In genomic region chr4:84582302-84582987, GRCh38 we compare ENCODE assay signal across 8 cellular contexts. TPM values are rescaled to one million over a fixed set of nuclear protein-coding genes. Genes with fewer than 3 reads are reported as not detected.
A peak's percentile ranks its signal among the peaks of the same experiment; 100 is the strongest.
DNase-seq lines count a peak whose midpoint lies in the region; ATAC-seq and TF ChIP-seq lines count a peak whose summit lies in the region.

No MANE protein-coding gene starts in this region.

- intact Hi-C loops in CD14-positive monocyte (cut with micrococcal nuclease): loop anchor here in 1 of 2 donors (5.0 kb wide), 1 partner anchor 100 kb away; no protein-coding TSS in a partner anchor

- peaks cover 0 to 27% of the 10 kb centered on the region in 2 donors for H3K36me3 Mint-ChIP-seq in CD14-positive monocyte

- no peak overlapping the region for H3K27ac ChIP-seq in OCI-LY1 (ENCODE audit: low read depth, low read length, poor library complexity, severe bottlenecking)
- peak overlapping the region; percentile 94 for H3K27ac ChIP-seq in mucosa of rectum (ENCODE audit: low read depth in 2 of 2, low read length in 2 of 2)

- H3K4me1 Mint-ChIP-seq in CD14-positive monocyte: peaks cover 22% of the 10 kb centered on the region

- H3K4me3 ChIP-seq in OCI-LY1 (ENCODE audit: low read depth, low read length, poor library complexity, severe bottlenecking): peak overlapping the region; percentile 61
- H3K4me3 ChIP-seq in mucosa of rectum (ENCODE audit: low read length in 2 of 2): peak overlapping the region; percentile 88 to 89

- TF ChIP-seq CTCF in CD14-positive monocyte (IDR thresholded peaks at IDR 0.05): no peak
- no peak for TF ChIP-seq CTCF in OCI-LY1 (IDR thresholded peaks at IDR 0.05; ENCODE audit: low read length)

- TF ChIP-seq POLR2A in erythroblast (IDR thresholded peaks at IDR 0.05; ENCODE audit: low read length): no peak

- H3K4me2 ChIP-seq in OCI-LY1 (ENCODE audit: low read length): peak overlapping the region; percentile 61

- H3F3A ChIP-seq in OCI-LY1 (ENCODE audit: insufficient read depth, low read length): no peaks in the 10 kb centered on the region

- no peak overlapping the region for H2AFZ ChIP-seq in OCI-LY1 (ENCODE audit: low read length)

- H3K9me2 ChIP-seq in OCI-LY1 (ENCODE audit: low read depth, low read length): no peaks in the 10 kb centered on the region

- H3K9me3 Mint-ChIP-seq in CD14-positive monocyte: peaks cover 0 to 10% (median 6%) of the 10 kb centered on the region in 7 donors

- H3K9ac ChIP-seq in OCI-LY1 (ENCODE audit: low read length): no peak overlapping the region
- H3K9ac ChIP-seq in mucosa of rectum (ENCODE audit: low read depth in 1 of 2, low read length in 2 of 2): peak overlapping the region; percentile 37 to 95

- H3K4me1 ChIP-seq in OCI-LY1 (ENCODE audit: insufficient read depth, low read length, severe bottlenecking): peaks cover 10% of the 10 kb centered on the region
- peaks cover 0 to 12% of the 10 kb centered on the region in 2 donors for H3K4me1 ChIP-seq in mucosa of rectum (ENCODE audit: control insufficient read depth in 2 of 2, insufficient read depth in 2 of 2, low read length in 2 of 2)

- ATAC-seq in GM21360 (IDR thresholded peaks at IDR 0.05; ENCODE audit: unreplicated experiment): peak; percentile 77

- no peaks in the 10 kb centered on the region for H3K79me2 ChIP-seq in OCI-LY1 (ENCODE audit: insufficient read depth, low read length)

- H3K27me3 Mint-ChIP-seq in CD14-positive monocyte (ENCODE audit: low read depth in 3 of 3): peaks cover 25 to 51% (median 45%) of the 10 kb centered on the region in 3 donors

- peak overlapping the region in 6 of 7 donors; percentile 41 to 80 (median 52) for H3K27ac Mint-ChIP-seq in CD14-positive monocyte

- DNase-seq in CD14-positive monocyte (ENCODE audit: low spot score) (peak; percentile 79), HT1080 (ENCODE audit: low read depth) (peak; percentile 39), activated T-cell treated with anti-CD3 and anti-CD28 coated beads for 48 hours (ENCODE audit: low read depth) (peak; percentile 75), erythroblast (lab: John Stamatoyannopoulos, UW) (peak; percentile 82 to 93)
- DNase-seq in stimulated activated CD8-positive, alpha-beta memory T cell treated with anti-CD3 and anti-CD28 coated beads, Interleukin-4, amount 100 ng/mL, for 24 hours (ENCODE audit: low read depth): peak; percentile 79

- no peaks in the 10 kb centered on the region for H4K20me1 ChIP-seq in OCI-LY1 (ENCODE audit: insufficient read depth, low read length)

- H3K9me3 ChIP-seq in OCI-LY1 (ENCODE audit: low read length) (no peaks in the 10 kb centered on the region), mucosa of rectum (ENCODE audit: control insufficient read depth in 2 of 2, low read length in 2 of 2) (no peaks in the 10 kb centered on the region)

- H3K4me3 Mint-ChIP-seq in CD14-positive monocyte: peak overlapping the region; percentile 82 to 90

- H3K36me3 ChIP-seq in OCI-LY1 (ENCODE audit: insufficient read depth, low read length) (no peaks in the 10 kb centered on the region), mucosa of rectum (ENCODE audit: control insufficient read depth in 2 of 2, insufficient read depth in 2 of 2, low read length in 2 of 2) (no peaks in the 10 kb centered on the region)

- H3K27me3 ChIP-seq in OCI-LY1 (ENCODE audit: insufficient read depth, low read length) (peaks cover 11% of the 10 kb centered on the region; the same call in 1 of the 2 replicates), mucosa of rectum (ENCODE audit: control insufficient read depth in 2 of 2, insufficient read depth in 2 of 2, low read length in 2 of 2) (no peaks in the 10 kb centered on the region)

RNA-seq across cellular contexts. Expression of gene CDS1, which starts 0.5 kb away (rescaled TPM):
- under 1 TPM; 0.12 to 0.13 TPM for polyA plus RNA-seq in CD14-positive monocyte
- 1.5 TPM in 2 replicates for total RNA-seq in HT1080 (2014; rRNA removed; shearing (Covaris generic))
- 1.9 and 2.1 TPM in 2 replicates for polyA plus RNA-seq in HT1080 (2015; cell fraction: cytosol; rRNA removed)
- polyA plus RNA-seq in HT1080 (2015; cell fraction: nucleus; rRNA removed): 1.8 and 2.1 TPM in 2 replicates
